13 cellular contexts compared by ENCODE assay signal in the genomic region with DNA sequence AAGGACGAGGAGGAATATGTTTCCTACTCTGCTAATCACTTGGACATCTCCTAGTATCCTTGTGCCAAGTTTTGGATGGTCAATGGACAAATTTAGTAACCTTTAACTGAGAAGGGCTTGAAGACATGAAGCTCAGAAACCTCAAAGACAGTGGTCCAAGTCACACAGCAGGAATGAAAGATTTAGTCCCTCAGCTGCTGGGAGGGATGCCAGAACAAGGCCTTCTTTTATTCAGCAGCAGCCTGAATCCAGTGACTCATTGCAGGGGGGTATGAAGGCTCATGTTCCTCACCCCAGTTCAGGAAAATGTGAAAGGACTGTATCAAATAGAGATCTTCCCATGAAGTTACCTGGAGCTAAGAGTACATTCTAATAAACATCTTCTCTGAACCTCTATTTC.
A peak's percentile ranks its signal among the peaks of the same experiment; 100 is the strongest.
DNase-seq lines count a peak whose midpoint lies in the region; ATAC-seq, FAIRE-seq and TF ChIP-seq lines count a peak whose summit lies in the region.
"Had no signal": no experiment of that assay in that cellular context is flagged by ENCODE, and none has a peak within 500 bp of the region (broad histone marks: within the 10 kb centered on the region; RNA-seq: fewer than 3 reads in every experiment).

No MANE protein-coding gene starts in this region.

- H3K27ac ChIP-seq in right cardiac atrium (ENCODE audit: low read length) (no peak overlapping the region), kidney (ENCODE audit: low read depth in 2 of 2, low read length in 2 of 2) (no peak overlapping the region)
- H3K27ac ChIP-seq: A549, PC-9 had no signal

- no peak for TF ChIP-seq CTCF in kidney (IDR thresholded peaks at IDR 0.05; ENCODE audit: borderline replicate concordance, extremely low read depth, insufficient read depth)

- no peak overlapping the region for H3K9ac ChIP-seq in kidney (ENCODE audit: low read length in 2 of 2)

- H3K9me3 ChIP-seq in right cardiac atrium (ENCODE audit: control insufficient read depth, low read length) (no peaks in the 10 kb centered on the region), kidney (ENCODE audit: control insufficient read depth in 1 of 2, low read length in 2 of 2) (no peaks in the 10 kb centered on the region)
- H3K9me3 ChIP-seq: A549 had no signal

- 43% methylated on average over 1 of the region's 1 CpG for WGBS in right cardiac atrium

- no peak for FAIRE-seq in kidney (lab: Jason Lieb, UNC)
- FAIRE-seq: A549 had no signal

- H3K4me3 ChIP-seq in right cardiac atrium (ENCODE audit: low read length) (no peak overlapping the region), kidney (ENCODE audit: low read length in 2 of 2) (no peak overlapping the region)
- H3K4me3 ChIP-seq: A549, PC-9 had no signal

- H3K27me3 ChIP-seq in right cardiac atrium (ENCODE audit: control insufficient read depth, insufficient read depth) = no peaks in the 10 kb centered on the region

- H3K4me1 ChIP-seq in right cardiac atrium (ENCODE audit: control insufficient read depth, insufficient read depth, low read length) (no peaks in the 10 kb centered on the region), kidney (ENCODE audit: control insufficient read depth in 1 of 2, insufficient read depth in 1 of 2, low read depth in 1 of 2, low read length in 2 of 2) (no peaks in the 10 kb centered on the region)
- H3K4me1 ChIP-seq: A549 had no signal

- no peak for ATAC-seq in right cardiac atrium
- ATAC-seq in left ventricle myocardium superior = no peak
- no peak for ATAC-seq in stimulated activated naive CD8-positive, alpha-beta T cell treated with anti-CD3 and anti-CD28 coated beads, Interleukin-15, Interleukin-2, amounts not matched to agents 100 U/mL and 50 U/mL, for 24 hours
- ATAC-seq: A549 had no signal

- no peaks in the 10 kb centered on the region for H3K36me3 ChIP-seq in kidney (ENCODE audit: control insufficient read depth in 1 of 2, insufficient read depth in 2 of 2, low read length in 2 of 2)

- peak in 2 of 3 donors; percentile 12 to 14 for DNase-seq in right cardiac atrium
- no peak for DNase-seq in left ventricle myocardium superior
- peak; percentile 50 for DNase-seq in amniotic epithelial cell (ENCODE audit: low read depth)
- peak; percentile 58 for DNase-seq in glomerular visceral epithelial cell (ENCODE audit: extremely low spot score)
- DNase-seq in NOMO-1 treated with dmso at 0.1 percent for 144 hours (lab: John Stamatoyannopoulos, UW; ENCODE audit: unreplicated experiment) = no peak
- DNase-seq in stimulated activated naive CD8-positive, alpha-beta T cell treated with anti-CD3 and anti-CD28 coated beads, Interleukin-15, Interleukin-2, amounts not matched to agents 100 U/mL and 50 U/mL, for 24 hours = no peak
- DNase-seq in kidney = no peak
- DNase-seq in iPS-NIHi11 (ENCODE audit: low spot score) = no peak
- DNase-seq: activated CD8-positive, alpha-beta memory T cell treated with anti-CD3 and anti-CD28 coated beads, Interleukin-2, amount 50 U/mL, for 48 hours; immature natural killer cell; NCI-H2081; PC-9 had no signal

- intact Hi-C loops in right cardiac atrium (cut with DNase I) = loop anchor here in 2 of 4 donors (10.0 kb wide), 1 partner anchor 311 kb away; no protein-coding TSS in a partner anchor
- intact Hi-C loops in left ventricle myocardium superior (cut with micrococcal nuclease) = loop anchor here (5.0 to 10.0 kb wide), 2 partner anchors 311 to 601 kb away; no protein-coding TSS in a partner anchor
- intact Hi-C loops in kidney (cut with DNase I) = loop anchor here (10.0 kb wide), 1 partner anchor 311 kb away; no protein-coding TSS in a partner anchor

Comparison
In these comparisons a context has a peak if more than half of its experiments do, and no peak if none do; other contexts are left out.
1. DNase-seq: peak in right cardiac atrium (2 of 3), amniotic epithelial cell (single experiment) and glomerular visceral epithelial cell (single experiment); none in left ventricle myocardium superior (single experiment), NOMO-1 treated with dmso at 0.1 percent for 144 hours (single experiment), stimulated activated naive CD8-positive, alpha-beta T cell treated with anti-CD3 and anti-CD28 coated beads, Interleukin-15, Interleukin-2, amounts not matched to agents 100 U/mL and 50 U/mL, for 24 hours (single experiment), kidney (single experiment) and iPS-NIHi11 (single experiment).